16 cellular contexts compared by ENCODE assay signal in the genomic region with DNA sequence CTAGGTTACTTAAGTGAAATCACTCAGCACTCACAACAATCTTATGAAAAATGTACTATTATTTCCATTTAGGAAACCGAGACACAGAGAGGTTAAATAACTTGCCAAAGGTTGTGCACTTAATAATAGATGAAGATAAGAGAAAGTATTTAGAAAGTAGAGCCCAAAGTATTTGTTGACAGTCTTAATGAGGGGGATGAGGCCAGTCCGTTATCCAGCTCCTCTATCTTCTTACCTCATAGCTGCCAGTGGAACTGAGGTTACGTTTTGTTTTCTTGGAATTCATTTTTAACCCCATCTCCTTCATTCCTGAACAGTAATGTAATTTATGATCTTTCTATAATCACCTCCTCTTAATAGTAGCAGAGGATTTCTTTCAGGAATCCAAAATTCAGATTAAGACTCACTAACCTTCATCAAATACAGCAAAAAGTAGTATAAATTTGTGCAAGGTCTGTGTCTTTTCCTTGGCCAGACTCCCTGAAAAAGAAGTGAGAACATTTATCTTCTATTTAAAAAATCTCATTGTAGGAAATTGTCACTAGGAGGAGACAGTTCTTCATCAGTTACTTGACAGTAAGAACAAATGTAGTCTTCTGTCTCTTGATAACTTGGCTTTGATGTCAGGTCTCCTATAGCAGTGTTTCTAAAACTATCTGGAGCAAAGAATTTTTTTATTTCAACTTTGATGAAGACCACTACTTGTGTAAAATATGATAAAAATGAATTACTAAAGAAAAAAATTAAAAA. TPM values are rescaled to one million over a fixed set of nuclear protein-coding genes. Genes with fewer than 3 reads are reported as not detected.
DNase-seq lines count a peak whose midpoint lies in the region; ATAC-seq, FAIRE-seq and TF ChIP-seq lines count a peak whose summit lies in the region.
"Had no signal": no experiment of that assay in that cellular context is flagged by ENCODE, and none has a peak within 500 bp of the region (broad histone marks: within the 10 kb centered on the region; RNA-seq: fewer than 3 reads in every experiment).

No MANE protein-coding gene starts in this region.

- no peaks in the 10 kb centered on the region for H3K9me3 ChIP-seq in breast epithelium
- no peaks in the 10 kb centered on the region for H3K9me3 ChIP-seq in endothelial cell of umbilical vein (replicated peaks; ENCODE audit: control insufficient read depth, insufficient read depth, low read length)
- no peaks in the 10 kb centered on the region for H3K9me3 ChIP-seq in esophagus muscularis mucosa
- H3K9me3 ChIP-seq: gastrocnemius medialis, neutrophil had no signal

- H3K4me1 ChIP-seq in breast epithelium: no peaks in the 10 kb centered on the region
- H3K4me1 ChIP-seq in endothelial cell of umbilical vein (ENCODE audit: control insufficient read depth, extremely low read depth, insufficient read depth, low read length): no peaks in the 10 kb centered on the region
- no peaks in the 10 kb centered on the region for H3K4me1 ChIP-seq in esophagus muscularis mucosa
- H3K4me1 ChIP-seq: gastrocnemius medialis had no signal

- intact Hi-C loops in MCF 10A (cut with micrococcal nuclease) (loop anchor here (1.0 kb wide), 1 partner anchor 70 kb away; no protein-coding TSS in a partner anchor), breast epithelium (cut with DNase I; ENCODE audit: low total_unique reads) (no loop called here), endothelial cell of umbilical vein (cut with micrococcal nuclease) (no loop called here), esophagus muscularis mucosa (cut with DNase I) (no loop called here)

- H3K9me1 ChIP-seq in endothelial cell of umbilical vein (replicated peaks; ENCODE audit: control insufficient read depth, extremely low read depth, insufficient read depth, low read length): no peaks in the 10 kb centered on the region

- no peak overlapping the region for H3K4me3 Mint-ChIP-seq in MCF 10A (ENCODE audit: unreplicated experiment)
- H3K4me3 Mint-ChIP-seq: stimulated activated naive CD8-positive, alpha-beta T cell treated with anti-CD3 and anti-CD28 coated beads, Interleukin-15, amount 100 ng/mL, for 72 hours had no signal

- H3K9ac ChIP-seq in endothelial cell of umbilical vein (replicated peaks; ENCODE audit: extremely low read depth, insufficient read depth, low read length): no peak overlapping the region

- ATAC-seq in GM18520 (IDR thresholded peaks at IDR 0.05; ENCODE audit: unreplicated experiment) (no peak), GM18873 (IDR thresholded peaks at IDR 0.05; ENCODE audit: low FRiP score, unreplicated experiment) (no peak)
- ATAC-seq: gastrocnemius medialis; stimulated activated naive CD8-positive, alpha-beta T cell treated with anti-CD3 and anti-CD28 coated beads, Interleukin-15, amount 100 ng/mL, for 72 hours had no signal

- H2AFZ ChIP-seq in endothelial cell of umbilical vein (ENCODE audit: low read depth, low read length): no peak overlapping the region

- no peaks in the 10 kb centered on the region for H4K20me1 ChIP-seq in endothelial cell of umbilical vein (replicated peaks; ENCODE audit: control insufficient read depth, extremely low read depth, insufficient read depth, low read length)

- DNase-seq in MCF 10A (ENCODE audit: unreplicated experiment) (no peak), breast epithelium (ENCODE audit: low spot score in 2 of 2) (no peak), OCI-M1 (lab: John Stamatoyannopoulos, UW) (peak; percentile 54), endothelial cell of umbilical vein (ENCODE audit: low read depth, low spot score) (peak; percentile 1), superior temporal gyrus (ENCODE audit: extremely low spot score) (peak; percentile 9), esophagus muscularis mucosa (ENCODE audit: extremely low spot score) (no peak)
- DNase-seq: activated gamma-delta T cell; gastrocnemius medialis; GOT3; NCI-H187; NCI-H774; SHP77 treated with DMSO at 0.1 percent for 48 hours; stimulated activated naive CD8-positive, alpha-beta T cell treated with anti-CD3 and anti-CD28 coated beads, Interleukin-15, amount 100 ng/mL, for 72 hours had no signal

- H3K27me3 ChIP-seq in breast epithelium: no peaks in the 10 kb centered on the region
- H3K27me3 ChIP-seq in endothelial cell of umbilical vein (ENCODE audit: control insufficient read depth in 2 of 2, insufficient read depth in 2 of 2, low read length in 2 of 2): no peaks in the 10 kb centered on the region
- no peaks in the 10 kb centered on the region for H3K27me3 ChIP-seq in esophagus muscularis mucosa
- H3K27me3 ChIP-seq: gastrocnemius medialis, neutrophil had no signal

- no peaks in the 10 kb centered on the region for H3K36me3 Mint-ChIP-seq in MCF 10A (ENCODE audit: insufficient read depth, unreplicated experiment)

- POLR2A ChIA-PET in MCF 10A (lab: Yijun Ruan, JAX): interaction anchor here (1.4 kb wide), 1 partner anchor 9 kb away, joined by 4 read pairs; no protein-coding TSS in a partner anchor
- POLR2A ChIA-PET in endothelial cell of umbilical vein (lab: Charles Lee): no interaction called here

- peaks cover 18% of the 10 kb centered on the region for H3K27me3 Mint-ChIP-seq in MCF 10A (ENCODE audit: insufficient read depth, unreplicated experiment)
- H3K27me3 Mint-ChIP-seq: stimulated activated naive CD8-positive, alpha-beta T cell treated with anti-CD3 and anti-CD28 coated beads, Interleukin-15, amount 100 ng/mL, for 72 hours had no signal

- no peak for TF ChIP-seq POLR2A in breast epithelium (IDR thresholded peaks at IDR 0.05)
- no peak for TF ChIP-seq POLR2A in endothelial cell of umbilical vein (IDR thresholded peaks at IDR 0.05; ENCODE audit: low read depth, low read length)
- no peak for TF ChIP-seq POLR2A in esophagus muscularis mucosa (IDR thresholded peaks at IDR 0.05; ENCODE audit: low read depth)

- H3K27ac ChIP-seq in breast epithelium: no peak overlapping the region
- no peak overlapping the region for H3K27ac ChIP-seq in endothelial cell of umbilical vein (ENCODE audit: insufficient read depth, low read depth, low read length)
- H3K27ac ChIP-seq in esophagus muscularis mucosa (replicated peaks in 1 of 4): no peak overlapping the region
- H3K27ac ChIP-seq: gastrocnemius medialis, neutrophil had no signal

- no peaks in the 10 kb centered on the region for H3K9me3 Mint-ChIP-seq in MCF 10A (ENCODE audit: unreplicated experiment)
- H3K9me3 Mint-ChIP-seq: stimulated activated naive CD8-positive, alpha-beta T cell treated with anti-CD3 and anti-CD28 coated beads, Interleukin-15, amount 100 ng/mL, for 72 hours had no signal

- BruUV-seq in MCF 10A (replicated peaks; lab: Mats Ljungman, UMichigan) (no TSS peak), endothelial cell of umbilical vein (replicated peaks; lab: Mats Ljungman, UMichigan) (no TSS peak)

- H3K4me2 ChIP-seq in endothelial cell of umbilical vein (ENCODE audit: insufficient read depth, low read length): no peak overlapping the region

- TF ChIP-seq EP300 in esophagus muscularis mucosa (IDR thresholded peaks at IDR 0.05): no peak

- dilution Hi-C loops in endothelial cell of umbilical vein (cut with MboI; ENCODE audit: extremely low pct_ligation_motif_present, low sequenced_read_pairs): no loop called here

- no peaks in the 10 kb centered on the region for H3K4me1 Mint-ChIP-seq in MCF 10A (ENCODE audit: insufficient read depth, unreplicated experiment)

- 42% methylated on average over 3 of the region's 3 CpGs for WGBS in esophagus muscularis mucosa

- CTCF ChIA-PET in MCF 10A (lab: Yijun Ruan, JAX): interaction anchor here (0.6 to 5.8 kb wide), 8 partner anchors 9 to 162 kb away, joined by 3 to 37 read pairs (median 4); no protein-coding TSS in a partner anchor
- CTCF ChIA-PET in endothelial cell of umbilical vein (lab: Charles Lee): interaction anchor here (2.1 to 3.4 kb wide), 2 partner anchors 69 to 70 kb away, joined by 7 to 11 read pairs; no protein-coding TSS in a partner anchor

- H3K4me3 ChIP-seq in breast epithelium (no peak overlapping the region), endothelial cell of umbilical vein (replicated peaks in 1 of 3; ENCODE audit: insufficient read depth in 1 of 3, low read depth in 1 of 3, low read length in 3 of 3) (no peak overlapping the region), esophagus muscularis mucosa (no peak overlapping the region)
- H3K4me3 ChIP-seq: gastrocnemius medialis had no signal

- peak; percentile 20 for TF ChIP-seq CTCF in MCF 10A (IDR thresholded peaks at IDR 0.05; ENCODE audit: unreplicated experiment)
- no peak for TF ChIP-seq CTCF in breast epithelium (IDR thresholded peaks at IDR 0.05)
- TF ChIP-seq CTCF in endothelial cell of umbilical vein (IDR thresholded peaks at IDR 0.05; ENCODE audit: extremely low read depth in 1 of 2, insufficient read depth in 1 of 2, low read depth in 1 of 2, low read length in 2 of 2): no peak
- no peak for TF ChIP-seq CTCF in esophagus muscularis mucosa (IDR thresholded peaks at IDR 0.05)

- H3K36me3 ChIP-seq in breast epithelium (no peaks in the 10 kb centered on the region), endothelial cell of umbilical vein (ENCODE audit: control insufficient read depth in 2 of 2, extremely low read depth in 1 of 2, insufficient read depth in 2 of 2, low read length in 2 of 2) (no peaks in the 10 kb centered on the region), esophagus muscularis mucosa (peaks cover 0 to 4% (median 0%) of the 10 kb centered on the region in 4 donors)
- H3K36me3 ChIP-seq: gastrocnemius medialis, neutrophil had no signal

- FAIRE-seq in endothelial cell of umbilical vein (lab: Jason Lieb, UNC): peak; percentile 54

- H3K79me2 ChIP-seq in endothelial cell of umbilical vein (ENCODE audit: control insufficient read depth, insufficient read depth, low read length): no peaks in the 10 kb centered on the region

- H3K27ac Mint-ChIP-seq in MCF 10A (ENCODE audit: low read depth, unreplicated experiment): no peak overlapping the region
- H3K27ac Mint-ChIP-seq: stimulated activated naive CD8-positive, alpha-beta T cell treated with anti-CD3 and anti-CD28 coated beads, Interleukin-15, amount 100 ng/mL, for 72 hours had no signal

RNA-seq across cellular contexts. Expression of a gene that starts 35.5 kb away (rescaled TPM):
- 5.3 and 6.1 TPM in 2 replicates for total RNA-seq in MCF 10A (2022)
- total RNA-seq in breast epithelium: 10 to 100 TPM; 14.6 to 30.2 (median 16.1) TPM
- total RNA-seq in endothelial cell of umbilical vein: 0.67 and 1.1 TPM in 2 replicates
- 0.53 and 0.62 TPM in 2 replicates for polyA plus RNA-seq in endothelial cell of umbilical vein
- 0.56 and 0.80 TPM in 2 replicates for polyA plus RNA-seq in endothelial cell of umbilical vein (2011; cell fraction: cytosol; rRNA removed)
- polyA plus RNA-seq in endothelial cell of umbilical vein (2011; cell fraction: nucleus; rRNA removed): 0.36 and 0.55 TPM in 2 replicates
- 0.40 and 0.79 TPM in 2 replicates for polyA plus RNA-seq in endothelial cell of umbilical vein (2012)
- polyA minus RNA-seq in endothelial cell of umbilical vein: 1.0 and 1.2 TPM in 2 replicates
- polyA minus RNA-seq in endothelial cell of umbilical vein (2011; cell fraction: cytosol; rRNA and poly(A)+ RNA removed): 1.4 TPM
- polyA minus RNA-seq in endothelial cell of umbilical vein (2011; cell fraction: nucleus; rRNA and poly(A)+ RNA removed): 0.72 and 1.5 TPM in 2 replicates
- 10 to 100 TPM; 17.0 to 30.0 (median 22.3) TPM for total RNA-seq in esophagus muscularis mucosa

RNA-seq across cellular contexts. Expression of a gene that starts 39.6 kb away (rescaled TPM):
- total RNA-seq in MCF 10A (2022) (54.8 and 70.2 TPM in 2 replicates), breast epithelium (10 to 100 TPM; 76.7 to 99.0 (median 81.0) TPM), endothelial cell of umbilical vein (53.3 TPM in 2 replicates), esophagus muscularis mucosa (10 to 100 TPM; 73.8 to 98.2 (median 95.9) TPM)
- polyA plus RNA-seq in endothelial cell of umbilical vein: 65.6 and 80.8 TPM in 2 replicates
- 71.1 and 87.6 TPM in 2 replicates for polyA plus RNA-seq in endothelial cell of umbilical vein (2011; cell fraction: cytosol; rRNA removed)
- polyA plus RNA-seq in endothelial cell of umbilical vein (2011; cell fraction: nucleus; rRNA removed): 34.6 and 36.1 TPM in 2 replicates
- 68.5 and 75.6 TPM in 2 replicates for polyA plus RNA-seq in endothelial cell of umbilical vein (2012)
- 28.9 and 47.9 TPM in 2 replicates for polyA minus RNA-seq in endothelial cell of umbilical vein
- 23.7 TPM for polyA minus RNA-seq in endothelial cell of umbilical vein (2011; cell fraction: cytosol; rRNA and poly(A)+ RNA removed)
- polyA minus RNA-seq in endothelial cell of umbilical vein (2011; cell fraction: nucleus; rRNA and poly(A)+ RNA removed): 17.1 and 21.3 TPM in 2 replicates

Comparison
In these comparisons a context has a peak if more than half of its experiments do, and no peak if none do; other contexts are left out.
1. DNase-seq: peak in OCI-M1 (single experiment), endothelial cell of umbilical vein (single experiment) and superior temporal gyrus (single experiment); none in MCF 10A (single experiment), breast epithelium (0 of 2) and esophagus muscularis mucosa (single experiment).